In genomic region chr19:30123109-30123508, GRCh38 we compare ENCODE assay signal across 21 cellular contexts.
"Had no signal": no experiment of that assay in that cellular context is flagged by ENCODE, and none has a peak within 500 bp of the region (broad histone marks: within the 10 kb centered on the region; RNA-seq: fewer than 3 reads in every experiment).

No MANE protein-coding gene starts in this region.

- H3K9ac ChIP-seq: SK-N-SH had no signal

- DNase-seq: KBM-7, MV-4-11, NCI-H1048, NCI-H1105 treated with DMSO at 0.1 percent for 48 hours, NCI-H1417 treated with DMSO at 0.1 percent for 48 hours, NCI-H146, NCI-H1694 treated with DMSO at 0.1 percent for 48 hours, NCI-H1930, NCI-H2081, NCI-H2107, NCI-H2171, NCI-H226, NCI-H446, NCI-H510A, NCI-H524 treated with DMSO at 0.1 percent for 48 hours, SHP77, SK-N-SH, SW 1271 had no signal

- H3K4me2 ChIP-seq: SK-N-SH had no signal

- H3K27ac ChIP-seq: HL-60, RWPE1 had no signal

- FAIRE-seq: HTR-8/SVneo had no signal

- H3K9me3 ChIP-seq: SK-N-SH had no signal
